Comparison of ENCODE assay signal across 16 cellular contexts in genomic region chr1:184424945-184425344, GRCh38.
"Had no signal": no experiment of that assay in that cellular context is flagged by ENCODE, and none has a peak within 500 bp of the region (broad histone marks: within the 10 kb centered on the region; RNA-seq: fewer than 3 reads in every experiment).

No MANE protein-coding gene starts in this region.

- H3K4me1 Mint-ChIP-seq: activated CD4-positive, alpha-beta memory T cell treated with anti-CD3 and anti-CD28 coated beads, Interleukin-2, amount 10 ng/mL, durations not matched to agents 7 days and 5 days; naive thymus-derived CD8-positive, alpha-beta T cell; stimulated activated memory B cell treated with anti-CD40 and anti-IgM and Interleukin-4, amounts not matched to agents 10 μg/mL and 1 μg/mL and 100 μg/mL, for 72 hours; T-helper 17 cell had no signal

- H3K4me3 ChIP-seq: mucosa of descending colon, pancreas, tibial artery had no signal

- H3K4me3 Mint-ChIP-seq: activated CD4-positive, alpha-beta memory T cell treated with anti-CD3 and anti-CD28 coated beads, Interleukin-2, amount 10 ng/mL, durations not matched to agents 7 days and 5 days; activated naive CD8-positive, alpha-beta T cell; activated T-cell treated with anti-CD3 and anti-CD28 coated beads, Interleukin-2, amount 50 U/mL, for 4 hours; brain; dendritic cell treated with granulocyte-macrophage colony-stimulating factor and Interleukin-4, amounts not matched to agents 40 ng/mL and 50 ng/mL, for 4 days; naive thymus-derived CD8-positive, alpha-beta T cell; stimulated activated memory B cell treated with anti-CD40 and anti-IgM and Interleukin-4, amounts not matched to agents 10 μg/mL and 1 μg/mL and 100 μg/mL, for 72 hours; T-helper 17 cell; WTC11 had no signal

- H3K9me3 ChIP-seq: mucosa of descending colon, pancreas, tibial artery had no signal

- H3K36me3 Mint-ChIP-seq: activated naive CD8-positive, alpha-beta T cell; naive thymus-derived CD8-positive, alpha-beta T cell; stimulated activated memory B cell treated with anti-CD40 and anti-IgM and Interleukin-4, amounts not matched to agents 10 μg/mL and 1 μg/mL and 100 μg/mL, for 72 hours; WTC11 had no signal

- H3K27ac ChIP-seq: pancreas, tibial artery had no signal

- H3K27ac Mint-ChIP-seq: activated CD4-positive, alpha-beta memory T cell treated with anti-CD3 and anti-CD28 coated beads, Interleukin-2, amount 10 ng/mL, durations not matched to agents 7 days and 5 days; activated naive CD8-positive, alpha-beta T cell; brain; dendritic cell treated with granulocyte-macrophage colony-stimulating factor and Interleukin-4, amounts not matched to agents 40 ng/mL and 50 ng/mL, for 4 days; naive thymus-derived CD8-positive, alpha-beta T cell; stimulated activated memory B cell treated with anti-CD40 and anti-IgM and Interleukin-4, amounts not matched to agents 10 μg/mL and 1 μg/mL and 100 μg/mL, for 72 hours; T-helper 17 cell; WTC11 had no signal

- H3K4me1 ChIP-seq: pancreas had no signal

- H3K27me3 Mint-ChIP-seq: dendritic cell treated with granulocyte-macrophage colony-stimulating factor and Interleukin-4, amounts not matched to agents 40 ng/mL and 50 ng/mL, for 4 days had no signal

- H3K36me3 ChIP-seq: pancreas, tibial artery had no signal

- H3K27me3 ChIP-seq: pancreas, tibial artery had no signal

- ATAC-seq: activated T-cell treated with anti-CD3 and anti-CD28 coated beads, Interleukin-2, amount 50 U/mL, for 4 hours; left lobe of liver; naive thymus-derived CD8-positive, alpha-beta T cell; stimulated activated memory B cell treated with anti-CD40 and anti-IgM and Interleukin-4, amounts not matched to agents 10 μg/mL and 1 μg/mL and 100 μg/mL, for 72 hours; T-helper 17 cell; WTC11 had no signal

- DNase-seq: activated CD4-positive, alpha-beta memory T cell treated with anti-CD3 and anti-CD28 coated beads, Interleukin-2, amount 10 ng/mL, durations not matched to agents 7 days and 5 days; activated CD4-positive, alpha-beta T cell treated with anti-CD3 and anti-CD28 coated beads for 4 hours; activated gamma-delta T cell; activated T-cell treated with anti-CD3 and anti-CD28 coated beads, Interleukin-2, amount 50 U/mL, for 4 hours; effector memory CD4-positive, alpha-beta T cell; naive thymus-derived CD8-positive, alpha-beta T cell; pancreas; T-helper 17 cell; tibial artery had no signal

- H3K9me3 Mint-ChIP-seq: activated CD4-positive, alpha-beta memory T cell treated with anti-CD3 and anti-CD28 coated beads, Interleukin-2, amount 10 ng/mL, durations not matched to agents 7 days and 5 days; activated T-cell treated with anti-CD3 and anti-CD28 coated beads, Interleukin-2, amount 50 U/mL, for 4 hours; dendritic cell treated with granulocyte-macrophage colony-stimulating factor and Interleukin-4, amounts not matched to agents 40 ng/mL and 50 ng/mL, for 4 days; naive thymus-derived CD8-positive, alpha-beta T cell; WTC11 had no signal
